In the genomic region with DNA sequence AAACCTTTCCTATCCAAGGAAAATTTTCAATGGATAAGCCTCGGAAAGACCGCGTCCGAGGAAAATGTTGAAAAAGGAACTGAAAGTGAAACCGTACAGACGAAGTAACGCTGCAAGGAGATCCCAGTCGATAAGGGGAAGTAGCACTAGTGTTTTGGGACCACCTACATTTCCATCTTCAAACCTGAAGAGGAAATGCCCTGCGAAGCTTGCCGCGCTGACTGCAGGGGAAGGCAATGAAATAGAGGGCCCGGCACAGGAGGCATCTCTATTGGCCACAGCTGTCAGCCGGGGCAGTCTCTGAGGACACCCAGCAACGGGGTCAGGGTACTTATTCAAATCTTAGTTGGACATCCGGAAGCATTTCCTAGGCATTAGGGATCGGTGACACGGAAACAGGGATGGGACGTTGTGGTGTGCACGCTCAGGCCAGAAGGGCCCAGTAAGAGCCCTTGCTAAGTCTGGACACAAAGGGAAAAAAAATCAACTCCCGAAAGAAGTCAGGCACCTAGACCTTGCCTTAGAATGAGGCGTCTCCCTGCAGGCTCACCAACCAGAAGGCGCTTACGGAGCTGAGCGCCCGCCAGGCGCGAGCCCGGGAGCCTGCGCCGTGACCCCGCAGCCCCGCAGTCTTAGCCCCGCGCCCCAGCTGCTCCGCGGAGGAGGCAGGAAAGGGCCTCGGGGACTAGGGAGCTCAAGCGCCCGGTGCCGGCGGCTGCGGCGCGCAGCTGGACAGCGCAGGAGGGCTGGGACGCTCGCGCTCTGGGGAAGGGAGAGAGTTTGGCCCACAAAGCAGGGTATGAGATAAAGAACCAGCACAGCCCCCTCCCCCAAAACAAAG, we compare ENCODE assay signal across 8 cellular contexts. TPM values are rescaled to one million over a fixed set of nuclear protein-coding genes. Genes with fewer than 3 reads are reported as not detected.
A peak's percentile ranks its signal among the peaks of the same experiment; 100 is the strongest.
DNase-seq lines count a peak whose midpoint lies in the region; ATAC-seq and TF ChIP-seq lines count a peak whose summit lies in the region.

No MANE protein-coding gene starts in this region.

- peaks cover 0 to 8% (median 0%) of the 10 kb centered on the region in 4 donors for H3K9me3 ChIP-seq in stomach

- 0 to 2% (median 1%) methylated on average over 31 to 48 of the region's 48 CpGs for WGBS in stomach, 5 donors

- peak overlapping the region; percentile 91 for H3K27ac ChIP-seq in epithelial cell of prostate
- H3K27ac ChIP-seq in stomach: peak overlapping the region; percentile 91 to 99 (median 94)

- peak overlapping the region; percentile 86 to 96 (median 88) for H3K4me3 ChIP-seq in stomach

- TF ChIP-seq CTCF in stomach (IDR thresholded peaks at IDR 0.05): no peak

- peaks cover 15 to 39% (median 26%) of the 10 kb centered on the region in 4 donors for H3K4me1 ChIP-seq in stomach

- peak; percentile 50 for ATAC-seq in GM19395 (IDR thresholded peaks at IDR 0.05; ENCODE audit: unreplicated experiment)
- ATAC-seq in HG03469 (IDR thresholded peaks at IDR 0.05; ENCODE audit: unreplicated experiment): peak; percentile 31

- TF ChIP-seq POLR2A in stomach (IDR thresholded peaks at IDR 0.05): peak in 1 of 4 donors; percentile 13

- intact Hi-C loops in stomach (cut with DNase I; ENCODE audit: low total_unique reads): no loop called here

- H3K36me3 ChIP-seq in stomach: peaks cover 28 to 52% (median 38%) of the 10 kb centered on the region in 4 donors

- no peaks in the 10 kb centered on the region for H3K27me3 ChIP-seq in stomach

- DNase-seq in CMK (ENCODE audit: low read depth) (peak; percentile 35), NCI-H82 treated with DMSO at 0.1 percent for 48 hours (lab: John Stamatoyannopoulos, UW; ENCODE audit: unreplicated experiment) (peak; percentile 82), epithelial cell of prostate (ENCODE audit: low read depth, low spot score) (no peak), middle frontal gyrus (ENCODE audit: extremely low spot score, low spot score) (peak; percentile 20), stomach (peak; percentile 64)
- peak; percentile 37 for DNase-seq in activated CD8-positive, alpha-beta memory T cell treated with anti-CD3 and anti-CD28 coated beads, Interleukin-2, amount 50 U/mL, for 1 hour (ENCODE audit: extremely low read depth)

- no peak for TF ChIP-seq EP300 in stomach (IDR thresholded peaks at IDR 0.05)

RNA-seq across cellular contexts. Expression of gene USF1, which starts 0.6 kb away (rescaled TPM):
- 100 to 1,000 TPM in 1 of 5 donors, 10 to 100 TPM in 3, 1 to 10 TPM in 1; 7.2 to 566 (median 65.2) TPM for total RNA-seq in stomach
- polyA plus RNA-seq in stomach: 10 to 100 TPM; 48.0 to 73.1 (median 55.9) TPM

RNA-seq across cellular contexts. Expression of gene TSTD1, which starts 6.4 kb away (rescaled TPM):
- total RNA-seq in stomach: 100 to 1,000 TPM in 1 of 5 donors, 10 to 100 TPM in 3, not detected in 1; 13.2 to 112 (median 42.7) TPM
- 100 to 1,000 TPM; 117 to 186 (median 158) TPM for polyA plus RNA-seq in stomach

RNA-seq across cellular contexts. Expression of gene F11R, which starts 24.2 kb away (rescaled TPM):
- 100 to 1,000 TPM in 1 of 5 donors, 10 to 100 TPM in 3, 1 to 10 TPM in 1; 7.6 to 130 (median 20.9) TPM for total RNA-seq in stomach
- 10 to 100 TPM; 13.4 to 41.5 (median 29.2) TPM for polyA plus RNA-seq in stomach

RNA-seq across cellular contexts. Expression of gene ARHGAP30, which starts 24.6 kb away (rescaled TPM):
- total RNA-seq in stomach: 10 to 100 TPM in 3 of 5 donors, 1 to 10 TPM in 2; 2.6 to 28.6 (median 12.9) TPM
- 1 to 10 TPM; 2.8 to 5.5 (median 4.6) TPM for polyA plus RNA-seq in stomach

RNA-seq across cellular contexts. Expression of gene NECTIN4, which starts 44.2 kb away (rescaled TPM):
- 10 to 100 TPM in 2 of 5 donors, 1 to 10 TPM in 3; 2.0 to 20.3 (median 7.0) TPM for total RNA-seq in stomach
- polyA plus RNA-seq in stomach: 10 to 100 TPM in 1 of 3 donors, 1 to 10 TPM in 2; 1.7 to 14.2 (median 2.6) TPM
